ENCODE assay signal across 3 cellular contexts in the genomic region with DNA sequence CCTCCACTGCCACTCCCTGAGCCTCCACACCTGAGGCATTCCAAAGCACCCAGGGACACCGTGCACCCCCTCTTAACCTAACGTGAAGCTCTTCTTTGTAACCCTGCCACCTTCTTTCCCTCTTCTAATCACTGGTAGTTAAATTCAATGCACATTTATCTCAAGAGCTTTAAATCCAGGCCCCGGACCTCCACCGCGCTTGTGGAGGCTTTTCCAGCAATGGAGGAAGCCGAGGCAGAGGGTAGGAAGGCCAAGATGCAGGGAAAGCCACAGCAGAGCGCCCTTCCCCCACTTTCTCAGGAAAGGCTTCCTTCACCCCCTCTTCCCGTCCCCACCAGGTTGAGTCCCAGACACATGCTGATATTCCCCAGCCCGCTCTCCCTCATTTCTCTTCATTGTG.
TF ChIP-seq lines count a peak whose summit lies in the region.

No MANE protein-coding gene starts in this region.

TF ChIP-seq in SK-N-SH, 30 proteins besides CTCF, POLR2A, EP300 and RAD21 (continued from another document and continues in another):
- TF ChIP-seq POLR2AphosphoS5 (IDR thresholded peaks at IDR 0.05; ENCODE audit: low read depth, low read length) (no peak), YY1 (IDR thresholded peaks at IDR 0.05; ENCODE audit: low read depth) (no peak), MAX (IDR thresholded peaks at IDR 0.05; ENCODE audit: low read depth) (no peak), IRF3 (IDR thresholded peaks at IDR 0.05; ENCODE audit: low read depth, low read length) (no peak), USF2 (IDR thresholded peaks at IDR 0.05; ENCODE audit: borderline replicate concordance, low read depth, low read length) (no peak), NRF1 (IDR thresholded peaks at IDR 0.05; ENCODE audit: low read depth, low read length) (no peak), EZH2phosphoT487 (IDR thresholded peaks at IDR 0.05; ENCODE audit: borderline replicate concordance, low read depth) (no peak), USF1 (IDR thresholded peaks at IDR 0.05; ENCODE audit: borderline replicate concordance, low read depth) (no peak), REST (IDR thresholded peaks at IDR 0.05; ENCODE audit: low read depth, low read length) (no peak), GABPA (IDR thresholded peaks at IDR 0.05; ENCODE audit: low read depth) (no peak), ELF1 (IDR thresholded peaks at IDR 0.05) (no peak), TCF12 (IDR thresholded peaks at IDR 0.05) (no peak)

TF ChIP-seq in SK-N-SH treated with all-trans-retinoic acid at 6 μM for 48 hours, 23 proteins besides CTCF, POLR2A, EP300 and RAD21 (continued from another document):
- TF ChIP-seq, protein P1, sequence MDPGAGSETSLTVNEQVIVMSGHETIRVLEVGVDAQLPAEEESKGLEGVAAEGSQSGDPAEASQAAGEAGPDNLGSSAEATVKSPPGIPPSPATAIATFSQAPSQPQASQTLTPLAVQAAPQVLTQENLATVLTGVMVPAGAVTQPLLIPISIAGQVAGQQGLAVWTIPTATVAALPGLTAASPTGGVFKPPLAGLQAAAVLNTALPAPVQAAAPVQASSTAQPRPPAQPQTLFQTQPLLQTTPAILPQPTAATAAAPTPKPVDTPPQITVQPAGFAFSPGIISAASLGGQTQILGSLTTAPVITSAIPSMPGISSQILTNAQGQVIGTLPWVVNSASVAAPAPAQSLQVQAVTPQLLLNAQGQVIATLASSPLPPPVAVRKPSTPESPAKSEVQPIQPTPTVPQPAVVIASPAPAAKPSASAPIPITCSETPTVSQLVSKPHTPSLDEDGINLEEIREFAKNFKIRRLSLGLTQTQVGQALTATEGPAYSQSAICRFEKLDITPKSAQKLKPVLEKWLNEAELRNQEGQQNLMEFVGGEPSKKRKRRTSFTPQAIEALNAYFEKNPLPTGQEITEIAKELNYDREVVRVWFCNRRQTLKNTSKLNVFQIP (CRISPR knock-in tag; IDR thresholded peaks at IDR 0.05; ENCODE audit: borderline replicate concordance, low read depth): no peak
- TF ChIP-seq ZFP3 (CRISPR knock-in tag; IDR thresholded peaks at IDR 0.05) (no peak), ZFP30 (CRISPR knock-in tag; IDR thresholded peaks at IDR 0.05) (no peak), ISL1 (CRISPR knock-in tag; IDR thresholded peaks at IDR 0.05) (no peak), BACH2 (CRISPR knock-in tag; IDR thresholded peaks at IDR 0.05; ENCODE audit: borderline replicate concordance) (no peak), ZNF565 (CRISPR knock-in tag; conservative IDR thresholded peaks at IDR 0.05; ENCODE audit: low read depth) (no peak), PATZ1 (CRISPR knock-in tag; IDR thresholded peaks at IDR 0.05; ENCODE audit: borderline replicate concordance) (no peak), CSRNP3 (CRISPR knock-in tag; IDR thresholded peaks at IDR 0.05) (no peak), CREB5 (CRISPR knock-in tag; IDR thresholded peaks at IDR 0.05; ENCODE audit: low read depth) (no peak), ZC3H10 (CRISPR knock-in tag; IDR thresholded peaks at IDR 0.05) (no peak), OSR1 (CRISPR knock-in tag; IDR thresholded peaks at IDR 0.05) (no peak), CSDC2 (CRISPR knock-in tag; IDR thresholded peaks at IDR 0.05) (no peak)

TF ChIP-seq in WTC11, 78 proteins besides CTCF, POLR2A, EP300 and RAD21:
- TF ChIP-seq ARID4B (CRISPR knock-in tag; IDR thresholded peaks at IDR 0.05; ENCODE audit: borderline replicate concordance) (no peak), PRDM15 (CRISPR knock-in tag; IDR thresholded peaks at IDR 0.05) (no peak), USF2 (CRISPR knock-in tag; IDR thresholded peaks at IDR 0.05) (no peak), GRHL2 (CRISPR knock-in tag; IDR thresholded peaks at IDR 0.05; ENCODE audit: insufficient replicate concordance, severe bottlenecking) (no peak)
- TF ChIP-seq, protein P2, sequence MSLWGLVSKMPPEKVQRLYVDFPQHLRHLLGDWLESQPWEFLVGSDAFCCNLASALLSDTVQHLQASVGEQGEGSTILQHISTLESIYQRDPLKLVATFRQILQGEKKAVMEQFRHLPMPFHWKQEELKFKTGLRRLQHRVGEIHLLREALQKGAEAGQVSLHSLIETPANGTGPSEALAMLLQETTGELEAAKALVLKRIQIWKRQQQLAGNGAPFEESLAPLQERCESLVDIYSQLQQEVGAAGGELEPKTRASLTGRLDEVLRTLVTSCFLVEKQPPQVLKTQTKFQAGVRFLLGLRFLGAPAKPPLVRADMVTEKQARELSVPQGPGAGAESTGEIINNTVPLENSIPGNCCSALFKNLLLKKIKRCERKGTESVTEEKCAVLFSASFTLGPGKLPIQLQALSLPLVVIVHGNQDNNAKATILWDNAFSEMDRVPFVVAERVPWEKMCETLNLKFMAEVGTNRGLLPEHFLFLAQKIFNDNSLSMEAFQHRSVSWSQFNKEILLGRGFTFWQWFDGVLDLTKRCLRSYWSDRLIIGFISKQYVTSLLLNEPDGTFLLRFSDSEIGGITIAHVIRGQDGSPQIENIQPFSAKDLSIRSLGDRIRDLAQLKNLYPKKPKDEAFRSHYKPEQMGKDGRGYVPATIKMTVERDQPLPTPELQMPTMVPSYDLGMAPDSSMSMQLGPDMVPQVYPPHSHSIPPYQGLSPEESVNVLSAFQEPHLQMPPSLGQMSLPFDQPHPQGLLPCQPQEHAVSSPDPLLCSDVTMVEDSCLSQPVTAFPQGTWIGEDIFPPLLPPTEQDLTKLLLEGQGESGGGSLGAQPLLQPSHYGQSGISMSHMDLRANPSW (CRISPR knock-in tag; conservative IDR thresholded peaks at IDR 0.05; ENCODE audit: low read depth): no peak
- TF ChIP-seq, protein P3, sequence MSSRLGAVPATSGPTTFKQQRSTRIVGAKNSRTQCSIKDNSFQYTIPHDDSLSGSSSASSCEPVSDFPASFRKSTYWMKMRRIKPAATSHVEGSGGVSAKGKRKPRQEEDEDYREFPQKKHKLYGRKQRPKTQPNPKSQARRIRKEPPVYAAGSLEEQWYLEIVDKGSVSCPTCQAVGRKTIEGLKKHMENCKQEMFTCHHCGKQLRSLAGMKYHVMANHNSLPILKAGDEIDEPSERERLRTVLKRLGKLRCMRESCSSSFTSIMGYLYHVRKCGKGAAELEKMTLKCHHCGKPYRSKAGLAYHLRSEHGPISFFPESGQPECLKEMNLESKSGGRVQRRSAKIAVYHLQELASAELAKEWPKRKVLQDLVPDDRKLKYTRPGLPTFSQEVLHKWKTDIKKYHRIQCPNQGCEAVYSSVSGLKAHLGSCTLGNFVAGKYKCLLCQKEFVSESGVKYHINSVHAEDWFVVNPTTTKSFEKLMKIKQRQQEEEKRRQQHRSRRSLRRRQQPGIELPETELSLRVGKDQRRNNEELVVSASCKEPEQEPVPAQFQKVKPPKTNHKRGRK (CRISPR knock-in tag; IDR thresholded peaks at IDR 0.05; ENCODE audit: borderline replicate concordance): no peak
